12 cellular contexts compared by ENCODE assay signal in the genomic region with DNA sequence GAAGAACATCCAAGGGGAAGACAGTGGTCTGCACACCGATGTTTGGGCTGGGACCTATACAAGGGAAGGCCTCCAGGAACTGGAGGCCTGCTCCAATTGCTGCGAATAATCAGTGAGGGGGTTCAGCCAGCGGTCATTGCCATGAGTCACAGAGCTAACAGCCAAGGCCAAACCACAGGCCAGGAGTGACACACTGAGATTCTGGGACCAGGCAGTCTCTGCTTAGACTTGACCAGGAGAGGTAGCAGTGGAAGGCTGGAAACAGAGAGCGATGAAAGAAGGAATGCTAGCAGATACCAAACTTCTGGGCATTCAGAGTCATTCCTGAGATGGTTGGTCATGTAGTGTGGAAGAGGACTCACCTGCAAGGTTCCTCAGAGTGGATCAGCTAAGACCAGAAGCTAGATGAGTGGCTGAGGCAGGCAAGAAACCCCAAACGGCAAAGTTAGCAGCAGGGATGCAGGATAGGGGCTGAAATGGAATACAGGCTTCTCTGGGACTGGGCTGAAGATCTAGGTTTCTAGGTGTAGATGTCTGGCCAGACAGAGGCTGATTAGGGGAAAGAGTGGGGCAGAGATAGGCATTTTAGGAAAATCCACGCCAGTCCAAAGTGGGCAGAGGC. TPM values are rescaled to one million over a fixed set of nuclear protein-coding genes. Genes with fewer than 3 reads are reported as not detected.
DNase-seq lines count a peak whose midpoint lies in the region; ATAC-seq and TF ChIP-seq lines count a peak whose summit lies in the region.
"Had no signal": no experiment of that assay in that cellular context is flagged by ENCODE, and none has a peak within 500 bp of the region (broad histone marks: within the 10 kb centered on the region; RNA-seq: fewer than 3 reads in every experiment).

No MANE protein-coding gene starts in this region.

- TF ChIP-seq CTCF in left lung (IDR thresholded peaks at IDR 0.05): no peak

- peak; percentile 62 for ATAC-seq in left lung
- ATAC-seq in HG02798 (IDR thresholded peaks at IDR 0.05; ENCODE audit: poor library complexity, unreplicated experiment): no peak
- no peak for ATAC-seq in HG02981 (IDR thresholded peaks at IDR 0.05; ENCODE audit: unreplicated experiment)
- ATAC-seq: activated T-cell treated with anti-CD3 and anti-CD28 coated beads, Interleukin-2, amount 50 U/mL, for 4 hours had no signal

- no peaks in the 10 kb centered on the region for H3K4me1 ChIP-seq in left lung

- no peak overlapping the region for H3K27ac ChIP-seq in left lung

- no peaks in the 10 kb centered on the region for H3K27me3 ChIP-seq in left lung

- intact Hi-C loops in left lung (cut with DNase I): no loop called here

- peak; percentile 80 for DNase-seq in A172 (ENCODE audit: low spot score)
- DNase-seq in HT1080 (ENCODE audit: low read depth): peak; percentile 65
- DNase-seq in brain pericyte (ENCODE audit: low read depth, low spot score): peak; percentile 47
- no peak for DNase-seq in left lung
- DNase-seq in SK-N-DZ (ENCODE audit: low spot score): no peak
- DNase-seq in NCI-H526 (lab: John Stamatoyannopoulos, UW): no peak
- DNase-seq: activated T-cell treated with anti-CD3 and anti-CD28 coated beads, Interleukin-2, amount 50 U/mL, for 4 hours; NCI-H1048 had no signal

- H3K9me3 ChIP-seq in left lung: no peaks in the 10 kb centered on the region

- no peak overlapping the region for H3K4me3 ChIP-seq in left lung

- no peaks in the 10 kb centered on the region for H3K36me3 ChIP-seq in left lung

RNA-seq across cellular contexts. Expression of gene CNGA2, which starts 54.7 kb away (rescaled TPM):
- not detected in 2 replicates for total RNA-seq in A172 (2014; rRNA removed; shearing (Covaris generic))
- total RNA-seq in HT1080 (2014; rRNA removed; shearing (Covaris generic)): not detected in 2 replicates
- polyA plus RNA-seq in HT1080 (2015; cell fraction: cytosol; rRNA removed): not detected in 2 replicates
- not detected in 2 replicates for polyA plus RNA-seq in HT1080 (2015; cell fraction: nucleus; rRNA removed)
- total RNA-seq in left lung: not detected
- not detected in 2 replicates for polyA plus RNA-seq in SK-N-DZ (2014; cell fraction: cytosol; rRNA removed)
- polyA plus RNA-seq in SK-N-DZ (2014; cell fraction: nucleus; rRNA removed): not detected in 2 replicates
- total RNA-seq: activated T-cell treated with anti-CD3 and anti-CD28 coated beads, Interleukin-2, amount 50 U/mL, for 4 hours; dermis microvascular lymphatic vessel endothelial cell; omental fat pad had no signal

Comparison
In these comparisons a context has a peak if more than half of its experiments do, and no peak if none do; other contexts are left out.
1. DNase-seq: peak in A172 (single experiment), HT1080 (single experiment) and brain pericyte (single experiment); none in left lung (0 of 2), SK-N-DZ (single experiment) and NCI-H526 (0 of 2).